In genomic region chr7:95871078-95871848, GRCh38 we compare ENCODE assay signal across 8 cellular contexts.
DNase-seq lines count a peak whose midpoint lies in the region; ATAC-seq, FAIRE-seq and TF ChIP-seq lines count a peak whose summit lies in the region.

No MANE protein-coding gene starts in this region.

- H3K9me3 ChIP-seq in right lobe of liver, result no peaks in the 10 kb centered on the region

- 6% methylated on average over 6 of the region's 6 CpGs for WGBS in right lobe of liver (ENCODE audit: insufficient coverage, low coverage, low lambda C conversion rate, missing lambda C conversion rate)

- intact Hi-C loops in right lobe of liver (cut with DNase I), result no loop called here

- H3K27ac ChIP-seq in right lobe of liver, result no peak overlapping the region

- no peaks in the 10 kb centered on the region for H3K4me1 ChIP-seq in right lobe of liver

- TF ChIP-seq CTCF in right lobe of liver (IDR thresholded peaks at IDR 0.05), result peak; percentile 65 to 68 (median 66)

- ATAC-seq in HG03575 (IDR thresholded peaks at IDR 0.05; ENCODE audit: extremely low read depth, insufficient number of reproducible peaks, low FRiP score, unreplicated experiment) (peak; percentile 46), right lobe of liver (peak; percentile 59 to 88 (median 82))

- H3K36me3 ChIP-seq in right lobe of liver, result no peaks in the 10 kb centered on the region

- no peak for FAIRE-seq in GM12891 (lab: Jason Lieb, UNC)

- H3K4me3 ChIP-seq in right lobe of liver, result no peak overlapping the region

- peak; percentile 60 for DNase-seq in AG08395 (ENCODE audit: low spot score)
- peak; percentile 7 for DNase-seq in GM12891 (ENCODE audit: insufficient read length, low spot score)
- peak; percentile 60 for DNase-seq in NCI-H774 (lab: John Stamatoyannopoulos, UW)
- peak; percentile 65 for DNase-seq in cerebellum (ENCODE audit: low spot score)
- DNase-seq in right lobe of liver, result peak in 1 of 3 donors; percentile 43
- no peak for DNase-seq in GOT3 (lab: John Stamatoyannopoulos, UW)
- no peak for DNase-seq in NCI-H128 (lab: John Stamatoyannopoulos, UW; ENCODE audit: unreplicated experiment)

- TF ChIP-seq POLR2A in GM12891 (IDR thresholded peaks at IDR 0.05; ENCODE audit: low read depth, low read length) (no peak), right lobe of liver (IDR thresholded peaks at IDR 0.05) (no peak)

- H3K27me3 ChIP-seq in right lobe of liver, result no peaks in the 10 kb centered on the region

TF ChIP-seq in GM12891, 5 proteins besides CTCF, POLR2A, EP300 and RAD21:
- TF ChIP-seq SPI1 (IDR thresholded peaks at IDR 0.05; ENCODE audit: low read depth, low read length) (no peak), PAX5 (IDR thresholded peaks at IDR 0.05; ENCODE audit: insufficient read depth, low read length, severe bottlenecking) (no peak), TAF1 (IDR thresholded peaks at IDR 0.05; ENCODE audit: low read depth, low read length) (no peak), POU2F2 (IDR thresholded peaks at IDR 0.05; ENCODE audit: low read depth, low read length) (no peak), POLR2AphosphoS5 (IDR thresholded peaks at IDR 0.05; ENCODE audit: low read depth, low read length) (no peak)

Comparison
In these comparisons a context has a peak if more than half of its experiments do, and no peak if none do; other contexts are left out.
1. DNase-seq: peak in AG08395 (single experiment), GM12891 (single experiment), NCI-H774 (single experiment) and cerebellum (single experiment); none in GOT3 (single experiment) and NCI-H128 (single experiment).